ENCODE assay signal across 28 cellular contexts in the genomic region with DNA sequence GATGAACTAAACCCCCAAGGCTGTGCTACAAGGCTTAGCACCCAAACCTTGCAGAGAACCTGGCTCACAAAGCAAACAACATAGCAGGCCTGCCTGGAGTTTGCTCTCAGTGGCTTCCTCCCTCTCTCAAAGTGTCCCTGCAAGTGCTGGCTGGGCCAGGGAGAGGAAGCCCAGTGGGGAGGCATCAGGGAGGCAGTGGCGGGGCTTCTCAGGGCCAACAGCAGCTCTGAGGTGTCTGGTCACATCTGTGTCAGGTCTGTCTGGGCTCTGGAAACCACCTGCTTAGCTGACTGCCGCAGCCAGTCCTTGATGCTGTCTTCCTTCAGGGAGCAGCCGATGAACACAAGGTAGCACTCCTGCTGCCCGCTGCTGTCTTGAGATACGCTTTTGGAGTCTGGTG. TPM values are rescaled to one million over a fixed set of nuclear protein-coding genes. Genes with fewer than 3 reads are reported as not detected.
"Had no signal": no experiment of that assay in that cellular context is flagged by ENCODE, and none has a peak within 500 bp of the region (broad histone marks: within the 10 kb centered on the region; RNA-seq: fewer than 3 reads in every experiment).

No MANE protein-coding gene starts in this region.

- H3K27ac ChIP-seq: heart left ventricle, hepatocyte, left ventricle myocardium inferior, neutrophil, ovary, right atrium auricular region, sigmoid colon, spleen, suprapubic skin, thoracic aorta, tibial artery, upper lobe of right lung had no signal

- ATAC-seq: heart left ventricle; natural killer cell; stimulated activated effector memory CD8-positive, alpha-beta T cell treated with anti-CD3 and anti-CD28 coated beads, Interleukin-12 subunit alpha, Interleukin-12 subunit beta, amount 100 ng/mL, for 72 hours; upper lobe of right lung had no signal

- H3K4me1 Mint-ChIP-seq: mesothelial cell of epicardium; naive B cell; natural killer cell; nephron progenitor cell; stimulated activated effector memory CD8-positive, alpha-beta T cell treated with anti-CD3 and anti-CD28 coated beads, Interleukin-12 subunit alpha, Interleukin-12 subunit beta, amount 100 ng/mL, for 72 hours had no signal

- H3K27ac Mint-ChIP-seq: mesothelial cell of epicardium; natural killer cell; nephron progenitor cell; progenitor cell of endocrine pancreas; stimulated activated effector memory CD8-positive, alpha-beta T cell treated with anti-CD3 and anti-CD28 coated beads, Interleukin-12 subunit alpha, Interleukin-12 subunit beta, amount 100 ng/mL, for 72 hours; stimulated activated naive CD8-positive, alpha-beta T cell treated with anti-CD3 and anti-CD28 coated beads, Interleukin-15, Interleukin-2, amounts not matched to agents 100 ng/mL and 50 ng/mL, for 24 hours had no signal

- H3K4me3 ChIP-seq: heart left ventricle, hepatocyte, left ventricle myocardium inferior, lung, ovary, right atrium auricular region, sigmoid colon, spleen, suprapubic skin, thoracic aorta, tibial artery, upper lobe of right lung had no signal

- H3K9me3 Mint-ChIP-seq: mesothelial cell of epicardium; naive B cell; natural killer cell; nephron progenitor cell; stimulated activated effector memory CD8-positive, alpha-beta T cell treated with anti-CD3 and anti-CD28 coated beads, Interleukin-12 subunit alpha, Interleukin-12 subunit beta, amount 100 ng/mL, for 72 hours; stimulated activated naive CD8-positive, alpha-beta T cell treated with anti-CD3 and anti-CD28 coated beads, Interleukin-15, Interleukin-2, amounts not matched to agents 100 ng/mL and 50 ng/mL, for 24 hours had no signal

- DNase-seq: heart left ventricle; left ventricle myocardium inferior; mesendoderm; naive B cell; natural killer cell; nephron progenitor cell; occipital lobe; ovary; sigmoid colon; small intestine; spleen; stimulated activated CD4-positive, alpha-beta T cell treated with anti-CD3 and anti-CD28 coated beads, Interleukin-4, amount 100 ng/mL, for 24 hours; stimulated activated naive CD4-positive, alpha-beta T cell; tibial artery; trophoblast cell; upper lobe of right lung had no signal

- H3K4me1 ChIP-seq: heart left ventricle, left ventricle myocardium inferior, right atrium auricular region, sigmoid colon, spleen, suprapubic skin, tibial artery, upper lobe of right lung had no signal

- H3K79me2 ChIP-seq: hepatocyte had no signal

- H3K4me2 ChIP-seq: hepatocyte had no signal

- H3K9me3 ChIP-seq: heart left ventricle, left ventricle myocardium inferior, neutrophil, ovary, right atrium auricular region, sigmoid colon, spleen, suprapubic skin, thoracic aorta, tibial artery, upper lobe of right lung had no signal

- H3K36me3 Mint-ChIP-seq: natural killer cell had no signal

- H3K36me3 ChIP-seq: ovary had no signal

- H2AFZ ChIP-seq: hepatocyte had no signal

- H3K27me3 ChIP-seq: heart left ventricle, neutrophil, ovary, right atrium auricular region, sigmoid colon, spleen, suprapubic skin, tibial artery, upper lobe of right lung had no signal

- FAIRE-seq: keratinocyte, small intestine, urothelium cell line had no signal

- H3K27me3 Mint-ChIP-seq: naive B cell; stimulated activated naive CD8-positive, alpha-beta T cell treated with anti-CD3 and anti-CD28 coated beads, Interleukin-15, Interleukin-2, amounts not matched to agents 100 ng/mL and 50 ng/mL, for 24 hours had no signal

- H3K4me3 Mint-ChIP-seq: mesothelial cell of epicardium; naive B cell; natural killer cell; nephron progenitor cell; stimulated activated effector memory CD8-positive, alpha-beta T cell treated with anti-CD3 and anti-CD28 coated beads, Interleukin-12 subunit alpha, Interleukin-12 subunit beta, amount 100 ng/mL, for 72 hours; stimulated activated naive CD8-positive, alpha-beta T cell treated with anti-CD3 and anti-CD28 coated beads, Interleukin-15, Interleukin-2, amounts not matched to agents 100 ng/mL and 50 ng/mL, for 24 hours had no signal

RNA-seq across cellular contexts. Expression of gene SLC4A11, which starts 16.7 kb away (rescaled TPM):
- total RNA-seq: occipital lobe had no signal
